Comparison of ENCODE assay signal across 13 cellular contexts in genomic region chr1:30310966-30311742, GRCh38.
"Had no signal": no experiment of that assay in that cellular context is flagged by ENCODE, and none has a peak within 500 bp of the region (broad histone marks: within the 10 kb centered on the region; RNA-seq: fewer than 3 reads in every experiment).

No MANE protein-coding gene starts in this region.

- H3K4me3 Mint-ChIP-seq: activated CD8-positive, alpha-beta T cell treated with anti-CD3 and anti-CD28 coated beads for 36 hours; activated naive CD8-positive, alpha-beta T cell treated with anti-CD3 and anti-CD28 coated beads, Interleukin-2, amount 50 U/mL, for 24 hours; memory B cell; naive thymus-derived CD8-positive, alpha-beta T cell had no signal

- H3K9me3 Mint-ChIP-seq: activated CD8-positive, alpha-beta T cell treated with anti-CD3 and anti-CD28 coated beads for 36 hours; activated naive CD8-positive, alpha-beta T cell treated with anti-CD3 and anti-CD28 coated beads, Interleukin-2, amount 50 U/mL, for 24 hours; memory B cell had no signal

- ATAC-seq: activated CD8-positive, alpha-beta T cell treated with anti-CD3 and anti-CD28 coated beads for 36 hours; activated naive CD8-positive, alpha-beta T cell treated with anti-CD3 and anti-CD28 coated beads, Interleukin-2, amount 50 U/mL, for 24 hours; gastrocnemius medialis; naive thymus-derived CD8-positive, alpha-beta T cell; psoas muscle; right lobe of liver had no signal

- H3K4me3 ChIP-seq: gastrocnemius medialis, left ventricle myocardium inferior, psoas muscle, right lobe of liver had no signal

- H3K27me3 ChIP-seq: gastrocnemius medialis, right lobe of liver had no signal

- H3K27ac Mint-ChIP-seq: activated CD8-positive, alpha-beta T cell treated with anti-CD3 and anti-CD28 coated beads for 36 hours; activated naive CD8-positive, alpha-beta T cell treated with anti-CD3 and anti-CD28 coated beads, Interleukin-2, amount 50 U/mL, for 24 hours; memory B cell had no signal

- H3K36me3 Mint-ChIP-seq: memory B cell; naive thymus-derived CD8-positive, alpha-beta T cell had no signal

- H3K36me3 ChIP-seq: gastrocnemius medialis, left ventricle myocardium inferior, right lobe of liver had no signal

- H3K4me1 ChIP-seq: gastrocnemius medialis, left ventricle myocardium inferior, psoas muscle, right lobe of liver had no signal

- H3K4me1 Mint-ChIP-seq: activated naive CD8-positive, alpha-beta T cell treated with anti-CD3 and anti-CD28 coated beads, Interleukin-2, amount 50 U/mL, for 24 hours; naive thymus-derived CD8-positive, alpha-beta T cell had no signal

- DNase-seq: activated CD8-positive, alpha-beta T cell treated with anti-CD3 and anti-CD28 coated beads for 36 hours; activated naive CD4-positive, alpha-beta T cell; activated naive CD8-positive, alpha-beta T cell treated with anti-CD3 and anti-CD28 coated beads, Interleukin-2, amount 50 U/mL, for 24 hours; aorta; erythroblast; gastrocnemius medialis; left ventricle myocardium inferior; occipital lobe; stimulated activated CD4-positive, alpha-beta T cell treated with anti-CD3 and anti-CD28 coated beads, Interleukin-1b, Interleukin-23, amount 100 ng/mL, for 48 hours had no signal

- H3K27ac ChIP-seq: gastrocnemius medialis, left ventricle myocardium inferior, psoas muscle, right lobe of liver had no signal

- H3K9me3 ChIP-seq: gastrocnemius medialis, psoas muscle, right lobe of liver had no signal
